In the genomic region with DNA sequence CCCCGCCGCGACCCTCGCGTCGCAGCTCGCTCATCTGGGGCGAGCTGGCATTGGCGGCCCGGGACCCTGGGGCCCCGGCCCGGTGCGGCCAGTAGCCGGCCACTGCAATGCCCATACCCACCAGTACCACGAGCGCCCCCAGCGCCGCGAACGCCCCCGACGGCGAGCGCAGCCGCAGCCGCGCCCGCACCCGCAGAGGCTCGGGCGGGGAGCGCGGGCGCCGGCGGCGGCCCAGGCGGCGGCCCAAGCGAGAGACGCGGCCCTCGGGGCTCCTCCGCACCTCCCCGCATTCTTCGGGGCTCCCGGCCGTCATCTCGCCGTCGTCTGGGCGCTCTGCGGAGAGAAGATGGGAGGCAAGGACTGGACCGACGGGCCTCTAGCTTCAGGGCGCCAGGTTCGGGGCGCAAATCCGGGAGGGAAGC, we compare ENCODE assay signal across 9 cellular contexts. TPM values are rescaled to one million over a fixed set of nuclear protein-coding genes. Genes with fewer than 3 reads are reported as not detected.
DNase-seq lines count a peak whose midpoint lies in the region; ATAC-seq, FAIRE-seq and TF ChIP-seq lines count a peak whose summit lies in the region.
"Had no signal": no experiment of that assay in that cellular context is flagged by ENCODE, and none has a peak within 500 bp of the region (broad histone marks: within the 10 kb centered on the region; RNA-seq: fewer than 3 reads in every experiment).

No MANE protein-coding gene starts in this region.

- no peak for TF ChIP-seq POLR2A in breast epithelium (IDR thresholded peaks at IDR 0.05)

- H3K27me3 ChIP-seq in breast epithelium, result peaks cover 0 to 13% of the 10 kb centered on the region in 2 donors
- H3K27me3 ChIP-seq in bronchial epithelial cell (ENCODE audit: control insufficient read depth, insufficient read depth, low read length), result peaks cover 17% of the 10 kb centered on the region
- H3K27me3 ChIP-seq in lower lobe of right lung (ENCODE audit: low read depth), result peaks cover 48% of the 10 kb centered on the region

- H3K4me1 Mint-ChIP-seq in MCF 10A (ENCODE audit: insufficient read depth, unreplicated experiment) (peaks cover 7% of the 10 kb centered on the region), type B pancreatic cell (ENCODE audit: unreplicated experiment) (peaks cover 9% of the 10 kb centered on the region)

- H3K4me3 ChIP-seq in breast epithelium (peak overlapping the region; percentile 61 to 79 (median 68)), bronchial epithelial cell (ENCODE audit: low read depth, low read length) (peak overlapping the region; percentile 26), lower lobe of right lung (peak overlapping the region; percentile 70)

- no peak for DNase-seq in breast epithelium (ENCODE audit: low spot score in 2 of 2)
- no peak for DNase-seq in MCF 10A (ENCODE audit: unreplicated experiment)
- no peak for DNase-seq in bronchial epithelial cell (ENCODE audit: low read depth)
- DNase-seq in lower lobe of right lung, result no peak
- DNase-seq in type B pancreatic cell (ENCODE audit: extremely low spot score, unreplicated experiment), result no peak
- DNase-seq in NCI-H2196 treated with DMSO at 0.1 percent for 48 hours (lab: John Stamatoyannopoulos, UW; ENCODE audit: unreplicated experiment), result no peak

- H3K9me3 ChIP-seq in breast epithelium (no peaks in the 10 kb centered on the region), lower lobe of right lung (no peaks in the 10 kb centered on the region)

- H3K36me3 Mint-ChIP-seq in MCF 10A (ENCODE audit: insufficient read depth, unreplicated experiment) (peaks cover 4% of the 10 kb centered on the region), type B pancreatic cell (peaks cover 12% of the 10 kb centered on the region)

- H3K4me1 ChIP-seq in breast epithelium, result peaks cover 0 to 6% of the 10 kb centered on the region in 2 donors
- H3K4me1 ChIP-seq in lower lobe of right lung, result peaks cover 27% of the 10 kb centered on the region

- ATAC-seq in lower lobe of right lung (no peak), HG03025 (IDR thresholded peaks at IDR 0.05; ENCODE audit: low FRiP score, unreplicated experiment) (no peak), GM21723 (IDR thresholded peaks at IDR 0.05; ENCODE audit: unreplicated experiment) (no peak)

- intact Hi-C loops in breast epithelium (cut with DNase I; ENCODE audit: low total_unique reads) (no loop called here), MCF 10A (cut with micrococcal nuclease) (no loop called here), lower lobe of right lung (cut with DNase I) (no loop called here)

- H3K9me3 Mint-ChIP-seq in MCF 10A (ENCODE audit: unreplicated experiment) (no peaks in the 10 kb centered on the region), type B pancreatic cell (no peaks in the 10 kb centered on the region)
- H3K9me3 Mint-ChIP-seq: activated T-helper 2 cell treated with anti-CD3 and anti-CD28 coated beads, Interferon-gamma antibody, Interleukin-2, Interleukin-4, amounts not matched to agents 10 μg/mL and 5 μg/mL and 100 μg/mL, durations not matched to agents 14 hours and 24 hours and 36 hours had no signal

- H3K4me3 Mint-ChIP-seq in MCF 10A (ENCODE audit: unreplicated experiment) (no peak overlapping the region), type B pancreatic cell (no peak overlapping the region)

- H3K27me3 Mint-ChIP-seq in MCF 10A (ENCODE audit: insufficient read depth, unreplicated experiment), result peaks cover 14% of the 10 kb centered on the region
- H3K27me3 Mint-ChIP-seq in type B pancreatic cell, result peaks cover 25% of the 10 kb centered on the region

- POLR2A ChIA-PET in MCF 10A (lab: Yijun Ruan, JAX), result interaction anchor here (0.5 kb wide), 1 partner anchor 31 kb away, joined by 3 read pairs; no protein-coding TSS in a partner anchor

- BruUV-seq in MCF 10A (replicated peaks; lab: Mats Ljungman, UMichigan), result no TSS peak

- H3K27ac ChIP-seq in breast epithelium (peak overlapping the region; percentile 93 to 94), lower lobe of right lung (peak overlapping the region; percentile 91)

- TF ChIP-seq CTCF in breast epithelium (IDR thresholded peaks at IDR 0.05) (peak in 1 of 3 donors; percentile 16), MCF 10A (IDR thresholded peaks at IDR 0.05; ENCODE audit: unreplicated experiment) (no peak), bronchial epithelial cell (IDR thresholded peaks at IDR 0.05; ENCODE audit: insufficient read depth, low read length, severe bottlenecking) (no peak), lower lobe of right lung (IDR thresholded peaks at IDR 0.05) (peak; percentile 16), type B pancreatic cell (conservative IDR thresholded peaks at IDR 0.05) (peak; percentile 58)

- CTCF ChIA-PET in MCF 10A (lab: Yijun Ruan, JAX), result no interaction called here

- H3K36me3 ChIP-seq in breast epithelium (no peaks in the 10 kb centered on the region), bronchial epithelial cell (ENCODE audit: control insufficient read depth, insufficient read depth, low read length) (peaks cover 1% of the 10 kb centered on the region), lower lobe of right lung (peaks cover 22% of the 10 kb centered on the region)

- FAIRE-seq in bronchial epithelial cell (lab: Jason Lieb, UNC), result no peak

- no peak overlapping the region for H3K27ac Mint-ChIP-seq in MCF 10A (ENCODE audit: low read depth, unreplicated experiment)
- H3K27ac Mint-ChIP-seq in type B pancreatic cell, result no peak overlapping the region
- H3K27ac Mint-ChIP-seq: activated T-helper 2 cell treated with anti-CD3 and anti-CD28 coated beads, Interferon-gamma antibody, Interleukin-2, Interleukin-4, amounts not matched to agents 10 μg/mL and 5 μg/mL and 100 μg/mL, durations not matched to agents 14 hours and 24 hours and 36 hours had no signal

RNA-seq across cellular contexts. Expression of a gene that starts 2.2 kb away (rescaled TPM):
- total RNA-seq in breast epithelium, result 10 to 100 TPM in 2 of 3 donors, 1 to 10 TPM in 1; 4.5 to 21.0 (median 12.1) TPM
- total RNA-seq in MCF 10A (2022), result not detected in 2 replicates
- total RNA-seq in bronchial epithelial cell, result 0.77 and 1.1 TPM in 2 replicates
- 4.3 TPM for total RNA-seq in lower lobe of right lung
- total RNA-seq in type B pancreatic cell (ENCODE audit: low replicate concordance), result 4.5 and 8.3 TPM in 2 replicates

Comparison
In these comparisons a context has a peak if more than half of its experiments do, and no peak if none do; other contexts are left out.
1. CTCF ChIP-seq: peak in lower lobe of right lung (single experiment) and type B pancreatic cell (single experiment); none in MCF 10A (single experiment) and bronchial epithelial cell (single experiment).
2. Peak in every context shown above with its lines, with median percentiles within 50 percentile points of each other: H3K4me3 ChIP-seq.